7 cellular contexts compared by ENCODE assay signal in genomic region chr10:3468919-3469638, GRCh38.
DNase-seq lines count a peak whose midpoint lies in the region; ATAC-seq and TF ChIP-seq lines count a peak whose summit lies in the region.

No MANE protein-coding gene starts in this region.

- H3K36me3 Mint-ChIP-seq in chondrocyte (ENCODE audit: low read depth) = no peaks in the 10 kb centered on the region

- no peaks in the 10 kb centered on the region for H3K36me3 ChIP-seq in vagina

- no peaks in the 10 kb centered on the region for H3K9me3 ChIP-seq in vagina

- peak overlapping the region; percentile 50 for H3K4me3 Mint-ChIP-seq in chondrocyte (ENCODE audit: unreplicated experiment)

- H3K27ac ChIP-seq in vagina = peak overlapping the region; percentile 96

- TF ChIP-seq CTCF in chondrocyte (IDR thresholded peaks at IDR 0.05) (no peak), vagina (IDR thresholded peaks at IDR 0.05) (no peak)

- no peaks in the 10 kb centered on the region for H3K27me3 ChIP-seq in vagina

- ATAC-seq in GM19351 (IDR thresholded peaks at IDR 0.05; ENCODE audit: unreplicated experiment) = peak; percentile 70
- ATAC-seq in GM19035 (IDR thresholded peaks at IDR 0.05; ENCODE audit: unreplicated experiment) = no peak

- peak overlapping the region; percentile 99 for H3K27ac Mint-ChIP-seq in chondrocyte (ENCODE audit: unreplicated experiment)

- H3K4me1 ChIP-seq in vagina = peaks cover 83% of the 10 kb centered on the region

- DNase-seq in NCI-H226 (peak; percentile 63), chondrocyte (ENCODE audit: low spot score) (no peak), middle frontal gyrus (ENCODE audit: extremely low spot score, low spot score) (peak; percentile 53), vagina (ENCODE audit: extremely low spot score in 2 of 2) (no peak), NCI-H128 (lab: John Stamatoyannopoulos, UW; ENCODE audit: unreplicated experiment) (no peak)

- H3K9me3 Mint-ChIP-seq in chondrocyte (ENCODE audit: low read depth) = no peaks in the 10 kb centered on the region

- TF ChIP-seq POLR2A in vagina (IDR thresholded peaks at IDR 0.05) = peak in 1 of 2 donors; percentile 14

- H3K4me3 ChIP-seq in vagina = peak overlapping the region in 1 of 2 donors; percentile 9

- no peaks in the 10 kb centered on the region for H3K27me3 Mint-ChIP-seq in chondrocyte (ENCODE audit: low read depth)

- intact Hi-C loops in vagina (cut with DNase I) = loop anchor here (5.0 kb wide), 1 partner anchor 318 kb away; the partner anchor contains the start of gene KLF6

- H3K4me1 Mint-ChIP-seq in chondrocyte (ENCODE audit: low read depth) = peaks cover 67% of the 10 kb centered on the region

Comparison
In these comparisons a context has a peak if more than half of its experiments do, and no peak if none do; other contexts are left out.
1. DNase-seq: peak in NCI-H226 (single experiment) and middle frontal gyrus (single experiment); none in chondrocyte (single experiment), vagina (0 of 2) and NCI-H128 (single experiment).